8 cellular contexts compared by ENCODE assay signal in genomic region chr5:157603333-157604190, GRCh38. TPM values are rescaled to one million over a fixed set of nuclear protein-coding genes. Genes with fewer than 3 reads are reported as not detected.
DNase-seq lines count a peak whose midpoint lies in the region; ATAC-seq and TF ChIP-seq lines count a peak whose summit lies in the region.

No MANE protein-coding gene starts in this region.

- ATAC-seq in Right ventricle myocardium inferior, result peak; percentile 34
- peak; percentile 75 to 86 for ATAC-seq in natural killer cell treated with Interleukin-12 subunit alpha and Interleukin-12 subunit beta and Interleukin-15 and Interleukin-18, amount 100 ng/mL, for 72 hours
- no peak for ATAC-seq in HG03039 (IDR thresholded peaks at IDR 0.05; ENCODE audit: unreplicated experiment)
- no peak for ATAC-seq in aorta (ENCODE audit: low FRiP score)

- TF ChIP-seq CTCF in left ventricle myocardium inferior (IDR thresholded peaks at IDR 0.05; ENCODE audit: borderline replicate concordance) (no peak), Caco-2 (IDR thresholded peaks at IDR 0.05; ENCODE audit: insufficient read depth in 1 of 2, low read depth in 1 of 2, low read length in 1 of 2, severe bottlenecking in 1 of 2, unreplicated experiment in 1 of 2) (no peak)

- WGBS in aorta, 2 donors, result 71 to 74% methylated on average over 12 of the region's 12 CpGs

- H3K27me3 Mint-ChIP-seq in natural killer cell treated with Interleukin-12 subunit alpha and Interleukin-12 subunit beta and Interleukin-15 and Interleukin-18, amount 100 ng/mL, for 72 hours, result no peaks in the 10 kb centered on the region
- no peaks in the 10 kb centered on the region for H3K27me3 Mint-ChIP-seq in Caco-2 (ENCODE audit: insufficient read depth, unreplicated experiment)

- DNase-seq in Right ventricle myocardium inferior (ENCODE audit: missing footprints) (no peak), left ventricle myocardium inferior (no peak), SIG-M5 treated with dmso at 0.1 percent for 504 hours (lab: John Stamatoyannopoulos, UW; ENCODE audit: unreplicated experiment) (peak; percentile 92), aorta (no peak), Caco-2 (no peak)
- peak; percentile 53 for DNase-seq in activated naive CD4-positive, alpha-beta T cell treated with anti-CD3 and anti-CD28 coated beads, Interleukin-2, amount 50 U/mL, for 16 hours
- DNase-seq in natural killer cell treated with Interleukin-12 subunit alpha and Interleukin-12 subunit beta and Interleukin-15 and Interleukin-18, amount 100 ng/mL, for 72 hours (ENCODE audit: low spot score), result peak; percentile 83

- intact Hi-C loops in Right ventricle myocardium inferior (cut with DNase I) (no loop called here), left ventricle myocardium inferior (cut with micrococcal nuclease) (no loop called here), aorta (cut with DNase I) (no loop called here), Caco-2 (cut with micrococcal nuclease; ENCODE audit: unreplicated experiment) (no loop called here)

- peak overlapping the region; percentile 73 for H3K4me3 Mint-ChIP-seq in natural killer cell treated with Interleukin-12 subunit alpha and Interleukin-12 subunit beta and Interleukin-15 and Interleukin-18, amount 100 ng/mL, for 72 hours
- no peak overlapping the region for H3K4me3 Mint-ChIP-seq in Caco-2 (ENCODE audit: unreplicated experiment)

- H3K27me3 ChIP-seq in left ventricle myocardium inferior (ENCODE audit: low read depth), result no peaks in the 10 kb centered on the region
- no peaks in the 10 kb centered on the region for H3K27me3 ChIP-seq in aorta (ENCODE audit: control insufficient read depth in 1 of 2, insufficient read depth in 2 of 2, low read length in 1 of 2)
- no peaks in the 10 kb centered on the region for H3K27me3 ChIP-seq in Caco-2 (replicated peaks; ENCODE audit: control insufficient read depth, insufficient read depth, low read length)

- peak overlapping the region; percentile 99 to 100 for H3K27ac Mint-ChIP-seq in natural killer cell treated with Interleukin-12 subunit alpha and Interleukin-12 subunit beta and Interleukin-15 and Interleukin-18, amount 100 ng/mL, for 72 hours
- H3K27ac Mint-ChIP-seq in Caco-2 (ENCODE audit: unreplicated experiment), result no peak overlapping the region

- H3K4me1 Mint-ChIP-seq in natural killer cell treated with Interleukin-12 subunit alpha and Interleukin-12 subunit beta and Interleukin-15 and Interleukin-18, amount 100 ng/mL, for 72 hours (ENCODE audit: low read depth in 2 of 2), result peaks cover 58 to 72% of the 10 kb centered on the region in 2 donors
- H3K4me1 Mint-ChIP-seq in Caco-2 (ENCODE audit: low read depth, unreplicated experiment), result peaks cover 11% of the 10 kb centered on the region

- H3K9me3 Mint-ChIP-seq in natural killer cell treated with Interleukin-12 subunit alpha and Interleukin-12 subunit beta and Interleukin-15 and Interleukin-18, amount 100 ng/mL, for 72 hours, result peaks cover 4% of the 10 kb centered on the region
- no peaks in the 10 kb centered on the region for H3K9me3 Mint-ChIP-seq in Caco-2 (ENCODE audit: unreplicated experiment)

- no peaks in the 10 kb centered on the region for H3K36me3 Mint-ChIP-seq in natural killer cell treated with Interleukin-12 subunit alpha and Interleukin-12 subunit beta and Interleukin-15 and Interleukin-18, amount 100 ng/mL, for 72 hours
- H3K36me3 Mint-ChIP-seq in Caco-2 (ENCODE audit: insufficient read depth, unreplicated experiment), result no peaks in the 10 kb centered on the region

- H3K27ac ChIP-seq in left ventricle myocardium inferior (replicated peaks) (no peak overlapping the region), aorta (ENCODE audit: low read depth in 1 of 2, low read length in 2 of 2) (no peak overlapping the region)

- H3K9me3 ChIP-seq in left ventricle myocardium inferior (replicated peaks) (no peaks in the 10 kb centered on the region), aorta (ENCODE audit: control insufficient read depth, low read length) (no peaks in the 10 kb centered on the region), Caco-2 (no peaks in the 10 kb centered on the region)

- H3K36me3 ChIP-seq in left ventricle myocardium inferior (no peaks in the 10 kb centered on the region), aorta (ENCODE audit: control insufficient read depth in 1 of 2, insufficient read depth in 2 of 2, low read length in 1 of 2) (no peaks in the 10 kb centered on the region), Caco-2 (ENCODE audit: control insufficient read depth, insufficient read depth, low read length) (no peaks in the 10 kb centered on the region; the same call in 1 of the 2 replicates)

- CTCF ChIA-PET in Caco-2 (lab: Charles Lee), result interaction anchor here (0.6 kb wide), 1 partner anchor 11 kb away, joined by 3 read pairs; no protein-coding TSS in a partner anchor

- H3K4me3 ChIP-seq in left ventricle myocardium inferior (no peak overlapping the region), aorta (ENCODE audit: low read length in 2 of 2) (no peak overlapping the region), Caco-2 (ENCODE audit: low read depth, low read length) (no peak overlapping the region)

- H3K4me1 ChIP-seq in left ventricle myocardium inferior (no peaks in the 10 kb centered on the region), aorta (ENCODE audit: control insufficient read depth in 1 of 2, insufficient read depth in 2 of 2, low read length in 2 of 2) (peaks cover 0 to 3% of the 10 kb centered on the region in 2 donors), Caco-2 (peaks cover 7% of the 10 kb centered on the region; the same call in 1 of the 2 replicates)

- POLR2A ChIA-PET in Caco-2 (lab: Charles Lee), result no interaction called here

- BruUV-seq in Caco-2 (replicated peaks; lab: Mats Ljungman, UMichigan), result no TSS peak

RNA-seq across cellular contexts. Expression of gene ADAM19, which starts 28.0 kb away (rescaled TPM):
- total RNA-seq in Right ventricle myocardium inferior (11.3 TPM), left ventricle myocardium inferior (17.7 TPM), aorta (10 to 100 TPM; 31.0 to 42.8 TPM), Caco-2 (2022) (62.9 and 69.4 TPM in 2 replicates)
- total RNA-seq in natural killer cell treated with Interleukin-12 subunit alpha and Interleukin-12 subunit beta and Interleukin-15 and Interleukin-18, amount 100 ng/mL, for 72 hours, result 100 to 1,000 TPM; 358 to 384 TPM
- polyA plus RNA-seq in aorta, result 1 to 10 TPM; 1.5 to 9.6 TPM

RNA-seq across cellular contexts. Expression of gene SOX30, which starts 48.7 kb away (rescaled TPM):
- 0.19 TPM for total RNA-seq in Right ventricle myocardium inferior
- total RNA-seq in left ventricle myocardium inferior, result 0.08 TPM
- total RNA-seq in natural killer cell treated with Interleukin-12 subunit alpha and Interleukin-12 subunit beta and Interleukin-15 and Interleukin-18, amount 100 ng/mL, for 72 hours, result not detected
- total RNA-seq in aorta, result under 1 TPM in 1 of 2 donors, not detected in 1; 0.12 TPM
- polyA plus RNA-seq in aorta, result not detected
- 2.9 and 3.1 TPM in 2 replicates for total RNA-seq in Caco-2 (2022)

Comparison
In these comparisons a context has a peak if more than half of its experiments do, and no peak if none do; other contexts are left out.
1. ATAC-seq: peak in Right ventricle myocardium inferior (single experiment) and natural killer cell treated with Interleukin-12 subunit alpha and Interleukin-12 subunit beta and Interleukin-15 and Interleukin-18, amount 100 ng/mL, for 72 hours (2 of 2); none in HG03039 (single experiment) and aorta (single experiment).
2. DNase-seq: peak in SIG-M5 treated with dmso at 0.1 percent for 504 hours (single experiment), activated naive CD4-positive, alpha-beta T cell treated with anti-CD3 and anti-CD28 coated beads, Interleukin-2, amount 50 U/mL, for 16 hours (single experiment) and natural killer cell treated with Interleukin-12 subunit alpha and Interleukin-12 subunit beta and Interleukin-15 and Interleukin-18, amount 100 ng/mL, for 72 hours (single experiment); none in Right ventricle myocardium inferior (single experiment), left ventricle myocardium inferior (single experiment), aorta (0 of 2) and Caco-2 (0 of 2).